ENCODE assay signal across 18 cellular contexts in genomic region chr2:131050896-131051295, GRCh38.
"Had no signal": no experiment of that assay in that cellular context is flagged by ENCODE, and none has a peak within 500 bp of the region (broad histone marks: within the 10 kb centered on the region; RNA-seq: fewer than 3 reads in every experiment).

No MANE protein-coding gene starts in this region.

- H3K27ac ChIP-seq: spleen, upper lobe of left lung had no signal

- H3K4me3 ChIP-seq: spleen, upper lobe of left lung had no signal

- FAIRE-seq: islet of Langerhans had no signal

- H3K9me3 ChIP-seq: spleen, upper lobe of left lung had no signal

- H3K27me3 ChIP-seq: spleen, upper lobe of left lung had no signal

- DNase-seq: activated B cell treated with CpG ODN at 0.5 μM for 24 hours; activated CD4-positive, alpha-beta T cell treated with anti-CD3 and anti-CD28 coated beads for 48 hours; activated CD8-positive, alpha-beta T cell treated with anti-CD3 and anti-CD28 coated beads for 36 hours; activated naive CD4-positive, alpha-beta T cell treated with Interleukin-2 at 50 U/mL for 16 hours; activated T-cell treated with anti-CD3 and anti-CD28 coated beads, Interleukin-2, amount 50 U/mL, for 1 hour; cortex of kidney; effector CD4-positive, alpha-beta T cell; foreskin melanocyte; left colon; mesenchymal stem cell; naive B cell; retina; spleen; stimulated activated CD4-positive, alpha-beta T cell treated with anti-CD3 and anti-CD28 coated beads, Interleukin-4, amount 100 ng/mL, for 1 hour; stimulated activated naive CD4-positive, alpha-beta T cell treated with Interleukin-2 at 50 U/mL for 16 hours; T-helper 17 cell; upper lobe of left lung had no signal

- H3K4me1 ChIP-seq: upper lobe of left lung had no signal

- ATAC-seq: activated CD8-positive, alpha-beta T cell treated with anti-CD3 and anti-CD28 coated beads for 36 hours; left colon; T-helper 17 cell had no signal
